Comparison of ENCODE assay signal across 1 cellular context in genomic region chrX:77953708-77954107, GRCh38.
TF ChIP-seq lines count a peak whose summit lies in the region.

No MANE protein-coding gene starts in this region.

TF ChIP-seq in H1, 55 proteins besides CTCF, POLR2A, EP300 and RAD21:
- TF ChIP-seq CEBPB (IDR thresholded peaks at IDR 0.05; ENCODE audit: low read depth, low read length): no peak
- TF ChIP-seq MAFK (IDR thresholded peaks at IDR 0.05; ENCODE audit: low read depth, low read length): no peak
- no peak for TF ChIP-seq SIRT6 (IDR thresholded peaks at IDR 0.05; ENCODE audit: low read length)
- TF ChIP-seq SP1 (IDR thresholded peaks at IDR 0.05; ENCODE audit: low read depth, low read length): no peak
- no peak for TF ChIP-seq HDAC6 (IDR thresholded peaks at IDR 0.05; ENCODE audit: low read depth, low read length)
- TF ChIP-seq BCL11A (IDR thresholded peaks at IDR 0.05; ENCODE audit: low read depth in 2 of 2, low read length in 2 of 2): no peak
- no peak for TF ChIP-seq SRF (IDR thresholded peaks at IDR 0.05; ENCODE audit: low read depth, low read length)
